8 cellular contexts compared by ENCODE assay signal in genomic region chr12:121799842-121800693, GRCh38. TPM values are rescaled to one million over a fixed set of nuclear protein-coding genes. Genes with fewer than 3 reads are reported as not detected.
A peak's percentile ranks its signal among the peaks of the same experiment; 100 is the strongest.
DNase-seq lines count a peak whose midpoint lies in the region; ATAC-seq and TF ChIP-seq lines count a peak whose summit lies in the region.

No MANE protein-coding gene starts in this region.

- H3K4me3 ChIP-seq in CD8-positive, alpha-beta T cell (ENCODE audit: low read depth, low read length) = peak overlapping the region; percentile 69
- H3K4me3 ChIP-seq in GM23338 (peak overlapping the region; percentile 59), colonic mucosa (peak overlapping the region; percentile 77)

- no peaks in the 10 kb centered on the region for H3K27me3 ChIP-seq in CD8-positive, alpha-beta T cell (ENCODE audit: insufficient read depth, low read length)
- H3K27me3 ChIP-seq in GM23338 (ENCODE audit: insufficient read depth) = no peaks in the 10 kb centered on the region
- no peaks in the 10 kb centered on the region for H3K27me3 ChIP-seq in colonic mucosa
- H3K27me3 ChIP-seq in layer of hippocampus (ENCODE audit: control insufficient read depth, insufficient read depth, low read length) = no peaks in the 10 kb centered on the region

- TF ChIP-seq CTCF in CD8-positive, alpha-beta T cell (IDR thresholded peaks at IDR 0.05) = no peak
- TF ChIP-seq CTCF in GM23338 (conservative IDR thresholded peaks at IDR 0.05; ENCODE audit: low read depth in 2 of 2) = no peak
- TF ChIP-seq CTCF in colonic mucosa (IDR thresholded peaks at IDR 0.05) = no peak

- H3K9me3 Mint-ChIP-seq in CD8-positive, alpha-beta T cell = no peaks in the 10 kb centered on the region
- H3K9me3 Mint-ChIP-seq in GM23338 = peaks cover 5% of the 10 kb centered on the region; the same call in 2 of the 3 replicates
- no peaks in the 10 kb centered on the region for H3K9me3 Mint-ChIP-seq in activated CD4-positive, alpha-beta T cell treated with anti-CD3 and anti-CD28 coated beads for 36 hours (ENCODE audit: low read depth)

- peaks cover 32% of the 10 kb centered on the region for H3K4me1 Mint-ChIP-seq in CD8-positive, alpha-beta T cell (ENCODE audit: low read depth)
- peaks cover 37% of the 10 kb centered on the region for H3K4me1 Mint-ChIP-seq in GM23338
- peaks cover 27% of the 10 kb centered on the region for H3K4me1 Mint-ChIP-seq in activated CD4-positive, alpha-beta T cell treated with anti-CD3 and anti-CD28 coated beads for 36 hours

- DNase-seq in CD8-positive, alpha-beta T cell = peak; percentile 39 to 87 (median 75)
- DNase-seq in GM23338 (ENCODE audit: low spot score) = peak; percentile 83
- peak; percentile 65 for DNase-seq in NCI-H2196 treated with DMSO at 0.1 percent for 48 hours (lab: John Stamatoyannopoulos, UW; ENCODE audit: unreplicated experiment)
- DNase-seq in activated CD4-positive, alpha-beta T cell treated with anti-CD3 and anti-CD28 coated beads for 36 hours = peak; percentile 93
- peak; percentile 94 for DNase-seq in colonic mucosa
- DNase-seq in stimulated activated CD4-positive, alpha-beta T cell treated with anti-CD3 and anti-CD28 coated beads, Interleukin-15, amount 100 ng/mL, for 24 hours = peak; percentile 91
- DNase-seq in GM19240 (ENCODE audit: insufficient read length, low spot score) = no peak

- peaks cover 35% of the 10 kb centered on the region for H3F3A ChIP-seq in GM23338 (replicated peaks; ENCODE audit: low read depth)

- peaks cover 9% of the 10 kb centered on the region; the same call in 1 of the 2 replicates for H4K20me1 ChIP-seq in GM23338 (replicated peaks; ENCODE audit: insufficient read depth)

- H3K79me2 ChIP-seq in GM23338 (replicated peaks; ENCODE audit: insufficient read depth) = peaks cover 51% of the 10 kb centered on the region

- CTCF ChIA-PET in CD8-positive, alpha-beta T cell (lab: Charles Lee) = interaction anchor here (36.0 to 45.9 kb wide), 2 partner anchors 6 to 14 kb away, joined by 2042 read pairs; partner anchors contain the start of genes RHOF and SETD1B
- CTCF ChIA-PET in activated CD4-positive, alpha-beta T cell treated with anti-CD3 and anti-CD28 coated beads for 36 hours (lab: Charles Lee) = interaction anchor here (1.0 to 11.0 kb wide), 6 partner anchors 7 to 129 kb away, joined by 3 to 439 read pairs (median 4); partner anchors contain the start of genes CFAP251, PSMD9 and SETD1B

- H3K4me2 ChIP-seq in GM23338 = peak overlapping the region; percentile 94

- no peaks in the 10 kb centered on the region for H3K9me3 ChIP-seq in CD8-positive, alpha-beta T cell (ENCODE audit: low read length)
- no peaks in the 10 kb centered on the region for H3K9me3 ChIP-seq in colonic mucosa

- intact Hi-C loops in CD8-positive, alpha-beta T cell (cut with DNase I, micrococcal nuclease) = loop anchor here (1.0 to 10.0 kb wide), 6 partner anchors 11 to 702 kb away; partner anchors contain the start of genes DIABLO (in 1 of the 2), MLXIP (in 1 of the 2), ORAI1 (in 1 of the 2) and ZCCHC8 (in 1 of the 2)
- intact Hi-C loops in activated CD4-positive, alpha-beta T cell treated with anti-CD3 and anti-CD28 coated beads for 36 hours (cut with DNase I, micrococcal nuclease) = loop anchor here in 1 of 2 experiments (5.0 to 10.0 kb wide), 8 partner anchors 503 to 1788 kb away; partner anchors contain the start of genes CAMKK2, CLIP1, GCN1 and KNTC1
- intact Hi-C loops in colonic mucosa (cut with DNase I) = no loop called here

- H3K4me3 Mint-ChIP-seq in CD8-positive, alpha-beta T cell = peak overlapping the region; percentile 85
- peak overlapping the region; percentile 84 for H3K4me3 Mint-ChIP-seq in GM23338
- H3K4me3 Mint-ChIP-seq in activated CD4-positive, alpha-beta T cell treated with anti-CD3 and anti-CD28 coated beads for 36 hours = peak overlapping the region; percentile 73

- H3K27ac ChIP-seq in CD8-positive, alpha-beta T cell (ENCODE audit: low read depth, low read length) = peak overlapping the region; percentile 98
- H3K27ac ChIP-seq in GM23338 (ENCODE audit: low read depth) (peak overlapping the region; percentile 96), colonic mucosa (peak overlapping the region; percentile 100), layer of hippocampus (ENCODE audit: low read depth, low read length) (peak overlapping the region; percentile 100)

- H3K36me3 ChIP-seq in CD8-positive, alpha-beta T cell (ENCODE audit: insufficient read depth, low read length) = peaks cover 21% of the 10 kb centered on the region
- no peaks in the 10 kb centered on the region for H3K36me3 ChIP-seq in GM23338 (ENCODE audit: insufficient read depth)
- H3K36me3 ChIP-seq in colonic mucosa = no peaks in the 10 kb centered on the region

- no peak overlapping the region for H2AFZ ChIP-seq in GM23338

- POLR2A ChIA-PET in CD8-positive, alpha-beta T cell (lab: Charles Lee) = interaction anchor here (2.9 to 28.4 kb wide), 4 partner anchors 7 to 88 kb away, joined by 14 to 1016 read pairs (median 516); partner anchors contain the start of genes PSMD9, RHOF and SETD1B
- POLR2A ChIA-PET in activated CD4-positive, alpha-beta T cell treated with anti-CD3 and anti-CD28 coated beads for 36 hours (lab: Charles Lee) = interaction anchor here (0.5 to 3.4 kb wide), 5 partner anchors 7 to 724 kb away, joined by 3 to 14 read pairs (median 3); partner anchors contain the start of gene RHOF

- peaks cover 29% of the 10 kb centered on the region for H3K4me1 ChIP-seq in CD8-positive, alpha-beta T cell (ENCODE audit: insufficient read depth, low read length)
- H3K4me1 ChIP-seq in GM23338 (ENCODE audit: insufficient read depth) (peaks cover 29% of the 10 kb centered on the region), colonic mucosa (peaks cover 29% of the 10 kb centered on the region)

- H3K27ac Mint-ChIP-seq in CD8-positive, alpha-beta T cell = peak overlapping the region; percentile 94
- peak overlapping the region; percentile 91 for H3K27ac Mint-ChIP-seq in GM23338
- H3K27ac Mint-ChIP-seq in activated CD4-positive, alpha-beta T cell treated with anti-CD3 and anti-CD28 coated beads for 36 hours = peak overlapping the region; percentile 84

- no peaks in the 10 kb centered on the region for H3K9me2 ChIP-seq in GM23338 (ENCODE audit: insufficient read depth)

- peaks cover 52% of the 10 kb centered on the region for H3K36me3 Mint-ChIP-seq in CD8-positive, alpha-beta T cell
- H3K36me3 Mint-ChIP-seq in GM23338 (ENCODE audit: low read depth) = peaks cover 47% of the 10 kb centered on the region
- H3K36me3 Mint-ChIP-seq in activated CD4-positive, alpha-beta T cell treated with anti-CD3 and anti-CD28 coated beads for 36 hours (ENCODE audit: low read depth) = peaks cover 32% of the 10 kb centered on the region

- peak; percentile 14 for ATAC-seq in CD8-positive, alpha-beta T cell
- peak; percentile 8 for ATAC-seq in GM23338
- ATAC-seq in activated CD4-positive, alpha-beta T cell treated with anti-CD3 and anti-CD28 coated beads for 36 hours = peak; percentile 40

- H3K27me3 Mint-ChIP-seq in CD8-positive, alpha-beta T cell (ENCODE audit: low read depth) = no peaks in the 10 kb centered on the region
- peaks cover 36% of the 10 kb centered on the region for H3K27me3 Mint-ChIP-seq in GM23338 (ENCODE audit: insufficient read depth, low read depth, poor library complexity)
- H3K27me3 Mint-ChIP-seq in activated CD4-positive, alpha-beta T cell treated with anti-CD3 and anti-CD28 coated beads for 36 hours = no peaks in the 10 kb centered on the region

- H3K9ac ChIP-seq in colonic mucosa (ENCODE audit: low read depth in 2 of 2, low read length in 2 of 2) = peak overlapping the region; percentile 81 to 91

TF ChIP-seq in GM23338, 12 proteins besides CTCF, POLR2A, EP300 and RAD21 (continues in another document):
- TF ChIP-seq NANOG (IDR thresholded peaks at IDR 0.05; ENCODE audit: borderline replicate concordance) (no peak), ZNF331 (CRISPR knock-in tag; IDR thresholded peaks at IDR 0.05; ENCODE audit: low read depth) (no peak)

RNA-seq across cellular contexts. Expression of gene SETD1B, which starts 3.7 kb away (rescaled TPM):
- total RNA-seq in CD8-positive, alpha-beta T cell = 100 to 1,000 TPM; 181 to 190 TPM
- 8.7 and 8.9 TPM in 2 replicates for total RNA-seq in GM23338 (2014; rRNA removed; shearing (Covaris generic))
- 3.1 and 3.4 TPM in 2 replicates for polyA plus RNA-seq in GM23338 (2016; fragmentation: Nextera tagmentation; extraction: Ambion mirVana)
- total RNA-seq in activated CD4-positive, alpha-beta T cell treated with anti-CD3 and anti-CD28 coated beads for 36 hours = 10 to 100 TPM; 13.7 to 14.0 TPM
- total RNA-seq in colonic mucosa = 10 to 100 TPM; 20.4 to 25.4 TPM

RNA-seq across cellular contexts. Expression of gene RHOF, which starts 6.6 kb away (rescaled TPM):
- total RNA-seq in CD8-positive, alpha-beta T cell = 100 to 1,000 TPM; 185 TPM
- 31.9 and 53.4 TPM in 2 replicates for total RNA-seq in GM23338 (2014; rRNA removed; shearing (Covaris generic))
- polyA plus RNA-seq in GM23338 (2016; fragmentation: Nextera tagmentation; extraction: Ambion mirVana) = 8.7 and 10.5 TPM in 2 replicates
- 100 to 1,000 TPM in 1 of 2 experiments, 10 to 100 TPM in 1; 100.0 to 105 TPM for total RNA-seq in activated CD4-positive, alpha-beta T cell treated with anti-CD3 and anti-CD28 coated beads for 36 hours
- total RNA-seq in colonic mucosa = 10 to 100 TPM; 58.0 to 74.5 TPM

RNA-seq across cellular contexts. Expression of gene HPD, which starts 58.6 kb away (rescaled TPM):
- not detected for total RNA-seq in CD8-positive, alpha-beta T cell
- total RNA-seq in GM23338 (2014; rRNA removed; shearing (Covaris generic)) = not detected in 2 replicates
- polyA plus RNA-seq in GM23338 (2016; fragmentation: Nextera tagmentation; extraction: Ambion mirVana) = 0.21 TPM in 1 of 2 replicates, not detected in the other
- not detected for total RNA-seq in activated CD4-positive, alpha-beta T cell treated with anti-CD3 and anti-CD28 coated beads for 36 hours
- under 1 TPM; 0.27 to 0.91 TPM for total RNA-seq in colonic mucosa

Comparison
In these comparisons a context has a peak if more than half of its experiments do, and no peak if none do; other contexts are left out.
1. RNA of gene SETD1B, which starts 3.7 kb away (total RNA-seq): 181 to 190 TPM in CD8-positive, alpha-beta T cell; 20.4 to 25.4 TPM in colonic mucosa, 13.7 to 14.0 TPM in activated CD4-positive, alpha-beta T cell treated with anti-CD3 and anti-CD28 coated beads for 36 hours and 8.7 to 8.9 TPM in GM23338; every median in the first group is over 4 times any median in the second.
2. Peak in every context shown above with its lines, with median percentiles within 50 percentile points of each other: ATAC-seq, H3K27ac ChIP-seq, H3K4me3 ChIP-seq, H3K27ac Mint-ChIP-seq and H3K4me3 Mint-ChIP-seq.